ENCODE assay signal across 13 cellular contexts in genomic region chr11:35529971-35530495, GRCh38. TPM values are rescaled to one million over a fixed set of nuclear protein-coding genes. Genes with fewer than 3 reads are reported as not detected.
DNase-seq lines count a peak whose midpoint lies in the region; ATAC-seq and TF ChIP-seq lines count a peak whose summit lies in the region.
"Had no signal": no experiment of that assay in that cellular context is flagged by ENCODE, and none has a peak within 500 bp of the region (broad histone marks: within the 10 kb centered on the region; RNA-seq: fewer than 3 reads in every experiment).

No MANE protein-coding gene starts in this region.

- H3K4me3 ChIP-seq in endodermal cell (ENCODE audit: low read length) = no peak overlapping the region
- no peak overlapping the region for H3K4me3 ChIP-seq in gastrocnemius medialis
- H3K4me3 ChIP-seq: BLaER1 treated with 17β-estradiol and CSF1 and Interleukin-3, amounts not matched to agents 10 nM and 100 nM; neural progenitor cell; upper lobe of left lung had no signal

- H3K27me3 Mint-ChIP-seq in endodermal cell (ENCODE audit: insufficient read depth) (peaks cover 30% of the 10 kb centered on the region), mesothelial cell of epicardium (ENCODE audit: low read depth) (peaks cover 4% of the 10 kb centered on the region)

- H3K27ac Mint-ChIP-seq in endodermal cell (peak overlapping the region; percentile 37), mesothelial cell of epicardium (peak overlapping the region; percentile 70)
- H3K27ac Mint-ChIP-seq: activated T-helper 1 cell treated with anti-CD3 and anti-CD28 coated beads, Interleukin-12 subunit alpha, Interleukin-12 subunit beta, Interleukin-2, Interleukin-4 antibody, amounts not matched to agents 30 ng/mL and 10 ng/mL and 1 ng/mL, durations not matched to agents 14 hours and 24 hours and 36 hours had no signal

- no peak for TF ChIP-seq POLR2A in gastrocnemius medialis (IDR thresholded peaks at IDR 0.05)

- peaks cover 13% of the 10 kb centered on the region for H3K9me3 Mint-ChIP-seq in endodermal cell
- H3K9me3 Mint-ChIP-seq in mesothelial cell of epicardium = peaks cover 6% of the 10 kb centered on the region
- H3K9me3 Mint-ChIP-seq: activated T-helper 1 cell treated with anti-CD3 and anti-CD28 coated beads, Interleukin-12 subunit alpha, Interleukin-12 subunit beta, Interleukin-2, Interleukin-4 antibody, amounts not matched to agents 30 ng/mL and 10 ng/mL and 1 ng/mL, durations not matched to agents 14 hours and 24 hours and 36 hours had no signal

- H3K27ac ChIP-seq in endodermal cell (ENCODE audit: low read depth, low read length) (no peak overlapping the region), gastrocnemius medialis (no peak overlapping the region)
- H3K27ac ChIP-seq: BLaER1 treated with 17β-estradiol and CSF1 and Interleukin-3, amounts not matched to agents 10 nM and 100 nM; neural progenitor cell; upper lobe of left lung had no signal

- H3K27me3 ChIP-seq in endodermal cell (ENCODE audit: control insufficient read depth, insufficient read depth, low read length, poor library complexity, severe bottlenecking) (peaks cover 5% of the 10 kb centered on the region), gastrocnemius medialis (peaks cover 0 to 13% (median 7%) of the 10 kb centered on the region in 3 donors)
- H3K27me3 ChIP-seq: neural progenitor cell had no signal

- H3K36me3 ChIP-seq in endodermal cell (ENCODE audit: control insufficient read depth, insufficient read depth, low read length) (no peaks in the 10 kb centered on the region), gastrocnemius medialis (no peaks in the 10 kb centered on the region)
- H3K36me3 ChIP-seq: BLaER1 treated with 17β-estradiol and CSF1 and Interleukin-3, amounts not matched to agents 10 nM and 100 nM; neural progenitor cell; upper lobe of left lung had no signal

- H3K4me1 ChIP-seq in endodermal cell (ENCODE audit: control insufficient read depth, insufficient read depth, low read length) (peaks cover 7% of the 10 kb centered on the region), gastrocnemius medialis (no peaks in the 10 kb centered on the region)
- H3K4me1 ChIP-seq: BLaER1 treated with 17β-estradiol and CSF1 and Interleukin-3, amounts not matched to agents 10 nM and 100 nM had no signal

- WGBS in endodermal cell (ENCODE audit: insufficient coverage in 1 of 2, insufficient read length in 1 of 2), 2 experiments = 69 to 88% methylated on average over 2 of the region's 2 CpGs

- no peak for ATAC-seq in HG03457 (IDR thresholded peaks at IDR 0.05; ENCODE audit: unreplicated experiment)
- ATAC-seq in HG02759 (IDR thresholded peaks at IDR 0.05; ENCODE audit: unreplicated experiment) = no peak
- no peak for ATAC-seq in gastrocnemius medialis

- in situ Hi-C loops in gastrocnemius medialis (cut with MboI; ENCODE audit: low sequenced_read_pairs in 4 of 4) = no loop called here

- intact Hi-C loops in gastrocnemius medialis (cut with DNase I; ENCODE audit: low total_unique reads) = no loop called here

- H3K9me3 ChIP-seq in endodermal cell (ENCODE audit: control insufficient read depth, low read length) = peaks cover 14% of the 10 kb centered on the region
- no peaks in the 10 kb centered on the region for H3K9me3 ChIP-seq in gastrocnemius medialis
- H3K9me3 ChIP-seq: upper lobe of left lung had no signal

- H3K4me3 Mint-ChIP-seq in endodermal cell (no peak overlapping the region), mesothelial cell of epicardium (no peak overlapping the region)
- H3K4me3 Mint-ChIP-seq: activated T-helper 1 cell treated with anti-CD3 and anti-CD28 coated beads, Interleukin-12 subunit alpha, Interleukin-12 subunit beta, Interleukin-2, Interleukin-4 antibody, amounts not matched to agents 30 ng/mL and 10 ng/mL and 1 ng/mL, durations not matched to agents 14 hours and 24 hours and 36 hours; neural progenitor cell had no signal

- no peaks in the 10 kb centered on the region for H3K36me3 Mint-ChIP-seq in endodermal cell (ENCODE audit: low read depth)
- no peaks in the 10 kb centered on the region for H3K36me3 Mint-ChIP-seq in mesothelial cell of epicardium
- H3K36me3 Mint-ChIP-seq: neural progenitor cell had no signal

- peaks cover 33% of the 10 kb centered on the region for H3K4me1 Mint-ChIP-seq in endodermal cell
- peaks cover 36% of the 10 kb centered on the region for H3K4me1 Mint-ChIP-seq in mesothelial cell of epicardium

- TF ChIP-seq CTCF in endodermal cell (conservative IDR thresholded peaks at IDR 0.05) (no peak), mesothelial cell of epicardium (IDR thresholded peaks at IDR 0.05; ENCODE audit: unreplicated experiment) (no peak), gastrocnemius medialis (IDR thresholded peaks at IDR 0.05 in 4 of 5, conservative IDR thresholded peaks at IDR 0.05 in 1 of 5) (no peak)

- no peak overlapping the region for H3K9ac ChIP-seq in endodermal cell (ENCODE audit: extremely low read depth, low read length, poor library complexity, severe bottlenecking)
- H3K9ac ChIP-seq: BLaER1 treated with 17β-estradiol and CSF1 and Interleukin-3, amounts not matched to agents 10 nM and 100 nM; neural progenitor cell had no signal

- DNase-seq in AG08395 (ENCODE audit: low spot score) (peak; percentile 89), LoVo (ENCODE audit: low spot score) (peak; percentile 5), endodermal cell (no peak), mesothelial cell of epicardium (ENCODE audit: low spot score in 2 of 2, unreplicated experiment in 2 of 2) (no peak), NCI-H187 treated with DMSO at 0.1 percent for 48 hours (lab: John Stamatoyannopoulos, UW) (no peak), gastrocnemius medialis (no peak)
- DNase-seq: cortex of kidney, upper lobe of left lung had no signal

RNA-seq across cellular contexts. Expression of gene PAMR1, which starts 4.6 kb away (rescaled TPM):
- total RNA-seq in endodermal cell (10 to 100 TPM; 55.3 to 79.0 TPM), mesothelial cell of epicardium (38.3 to 44.8 TPM (median 43.5 TPM) in 3 replicates), gastrocnemius medialis (1 to 10 TPM in 3 of 4 donors, under 1 TPM in 1; 0.49 to 3.2 (median 1.4) TPM)
- polyA plus RNA-seq in endodermal cell (2013, experiment 1 of 2) = 13.7 TPM
- polyA plus RNA-seq in endodermal cell (2013, experiment 2 of 2) = 14.2 TPM
- total RNA-seq: activated T-helper 1 cell treated with anti-CD3 and anti-CD28 coated beads, Interleukin-12 subunit alpha, Interleukin-12 subunit beta, Interleukin-2, Interleukin-4 antibody, amounts not matched to agents 30 ng/mL and 10 ng/mL and 1 ng/mL, durations not matched to agents 14 hours and 24 hours and 36 hours had no signal

Comparison
In these comparisons a context has a peak if more than half of its experiments do, and no peak if none do; other contexts are left out.
1. DNase-seq: peak in AG08395 (single experiment) and LoVo (single experiment); none in endodermal cell (single experiment), mesothelial cell of epicardium (0 of 2), NCI-H187 treated with DMSO at 0.1 percent for 48 hours (single experiment) and gastrocnemius medialis (0 of 2).